1 cellular context compared by ENCODE assay signal in genomic region chr7:131108212-131108980, GRCh38.
TF ChIP-seq lines count a peak whose summit lies in the region.

No MANE protein-coding gene starts in this region.

TF ChIP-seq in H1, 55 proteins besides CTCF, POLR2A, EP300 and RAD21 (continued from another document):
- TF ChIP-seq, protein P1, sequence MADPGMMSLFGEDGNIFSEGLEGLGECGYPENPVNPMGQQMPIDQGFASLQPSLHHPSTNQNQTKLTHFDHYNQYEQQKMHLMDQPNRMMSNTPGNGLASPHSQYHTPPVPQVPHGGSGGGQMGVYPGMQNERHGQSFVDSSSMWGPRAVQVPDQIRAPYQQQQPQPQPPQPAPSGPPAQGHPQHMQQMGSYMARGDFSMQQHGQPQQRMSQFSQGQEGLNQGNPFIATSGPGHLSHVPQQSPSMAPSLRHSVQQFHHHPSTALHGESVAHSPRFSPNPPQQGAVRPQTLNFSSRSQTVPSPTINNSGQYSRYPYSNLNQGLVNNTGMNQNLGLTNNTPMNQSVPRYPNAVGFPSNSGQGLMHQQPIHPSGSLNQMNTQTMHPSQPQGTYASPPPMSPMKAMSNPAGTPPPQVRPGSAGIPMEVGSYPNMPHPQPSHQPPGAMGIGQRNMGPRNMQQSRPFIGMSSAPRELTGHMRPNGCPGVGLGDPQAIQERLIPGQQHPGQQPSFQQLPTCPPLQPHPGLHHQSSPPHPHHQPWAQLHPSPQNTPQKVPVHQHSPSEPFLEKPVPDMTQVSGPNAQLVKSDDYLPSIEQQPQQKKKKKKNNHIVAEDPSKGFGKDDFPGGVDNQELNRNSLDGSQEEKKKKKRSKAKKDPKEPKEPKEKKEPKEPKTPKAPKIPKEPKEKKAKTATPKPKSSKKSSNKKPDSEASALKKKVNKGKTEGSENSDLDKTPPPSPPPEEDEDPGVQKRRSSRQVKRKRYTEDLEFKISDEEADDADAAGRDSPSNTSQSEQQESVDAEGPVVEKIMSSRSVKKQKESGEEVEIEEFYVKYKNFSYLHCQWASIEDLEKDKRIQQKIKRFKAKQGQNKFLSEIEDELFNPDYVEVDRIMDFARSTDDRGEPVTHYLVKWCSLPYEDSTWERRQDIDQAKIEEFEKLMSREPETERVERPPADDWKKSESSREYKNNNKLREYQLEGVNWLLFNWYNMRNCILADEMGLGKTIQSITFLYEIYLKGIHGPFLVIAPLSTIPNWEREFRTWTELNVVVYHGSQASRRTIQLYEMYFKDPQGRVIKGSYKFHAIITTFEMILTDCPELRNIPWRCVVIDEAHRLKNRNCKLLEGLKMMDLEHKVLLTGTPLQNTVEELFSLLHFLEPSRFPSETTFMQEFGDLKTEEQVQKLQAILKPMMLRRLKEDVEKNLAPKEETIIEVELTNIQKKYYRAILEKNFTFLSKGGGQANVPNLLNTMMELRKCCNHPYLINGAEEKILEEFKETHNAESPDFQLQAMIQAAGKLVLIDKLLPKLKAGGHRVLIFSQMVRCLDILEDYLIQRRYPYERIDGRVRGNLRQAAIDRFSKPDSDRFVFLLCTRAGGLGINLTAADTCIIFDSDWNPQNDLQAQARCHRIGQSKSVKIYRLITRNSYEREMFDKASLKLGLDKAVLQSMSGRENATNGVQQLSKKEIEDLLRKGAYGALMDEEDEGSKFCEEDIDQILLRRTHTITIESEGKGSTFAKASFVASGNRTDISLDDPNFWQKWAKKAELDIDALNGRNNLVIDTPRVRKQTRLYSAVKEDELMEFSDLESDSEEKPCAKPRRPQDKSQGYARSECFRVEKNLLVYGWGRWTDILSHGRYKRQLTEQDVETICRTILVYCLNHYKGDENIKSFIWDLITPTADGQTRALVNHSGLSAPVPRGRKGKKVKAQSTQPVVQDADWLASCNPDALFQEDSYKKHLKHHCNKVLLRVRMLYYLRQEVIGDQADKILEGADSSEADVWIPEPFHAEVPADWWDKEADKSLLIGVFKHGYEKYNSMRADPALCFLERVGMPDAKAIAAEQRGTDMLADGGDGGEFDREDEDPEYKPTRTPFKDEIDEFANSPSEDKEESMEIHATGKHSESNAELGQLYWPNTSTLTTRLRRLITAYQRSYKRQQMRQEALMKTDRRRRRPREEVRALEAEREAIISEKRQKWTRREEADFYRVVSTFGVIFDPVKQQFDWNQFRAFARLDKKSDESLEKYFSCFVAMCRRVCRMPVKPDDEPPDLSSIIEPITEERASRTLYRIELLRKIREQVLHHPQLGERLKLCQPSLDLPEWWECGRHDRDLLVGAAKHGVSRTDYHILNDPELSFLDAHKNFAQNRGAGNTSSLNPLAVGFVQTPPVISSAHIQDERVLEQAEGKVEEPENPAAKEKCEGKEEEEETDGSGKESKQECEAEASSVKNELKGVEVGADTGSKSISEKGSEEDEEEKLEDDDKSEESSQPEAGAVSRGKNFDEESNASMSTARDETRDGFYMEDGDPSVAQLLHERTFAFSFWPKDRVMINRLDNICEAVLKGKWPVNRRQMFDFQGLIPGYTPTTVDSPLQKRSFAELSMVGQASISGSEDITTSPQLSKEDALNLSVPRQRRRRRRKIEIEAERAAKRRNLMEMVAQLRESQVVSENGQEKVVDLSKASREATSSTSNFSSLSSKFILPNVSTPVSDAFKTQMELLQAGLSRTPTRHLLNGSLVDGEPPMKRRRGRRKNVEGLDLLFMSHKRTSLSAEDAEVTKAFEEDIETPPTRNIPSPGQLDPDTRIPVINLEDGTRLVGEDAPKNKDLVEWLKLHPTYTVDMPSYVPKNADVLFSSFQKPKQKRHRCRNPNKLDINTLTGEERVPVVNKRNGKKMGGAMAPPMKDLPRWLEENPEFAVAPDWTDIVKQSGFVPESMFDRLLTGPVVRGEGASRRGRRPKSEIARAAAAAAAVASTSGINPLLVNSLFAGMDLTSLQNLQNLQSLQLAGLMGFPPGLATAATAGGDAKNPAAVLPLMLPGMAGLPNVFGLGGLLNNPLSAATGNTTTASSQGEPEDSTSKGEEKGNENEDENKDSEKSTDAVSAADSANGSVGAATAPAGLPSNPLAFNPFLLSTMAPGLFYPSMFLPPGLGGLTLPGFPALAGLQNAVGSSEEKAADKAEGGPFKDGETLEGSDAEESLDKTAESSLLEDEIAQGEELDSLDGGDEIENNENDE (IDR thresholded peaks at IDR 0.05; ENCODE audit: insufficient replicate concordance, low read length): no peak
- TF ChIP-seq, protein P2, sequence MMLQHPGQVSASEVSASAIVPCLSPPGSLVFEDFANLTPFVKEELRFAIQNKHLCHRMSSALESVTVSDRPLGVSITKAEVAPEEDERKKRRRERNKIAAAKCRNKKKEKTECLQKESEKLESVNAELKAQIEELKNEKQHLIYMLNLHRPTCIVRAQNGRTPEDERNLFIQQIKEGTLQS (IDR thresholded peaks at IDR 0.05; ENCODE audit: insufficient read depth, low read depth, low read length): no peak
- no peak for TF ChIP-seq EZH2 (IDR thresholded peaks at IDR 0.05; ENCODE audit: low read depth, low read length, severe bottlenecking)
- TF ChIP-seq ASH2L (IDR thresholded peaks at IDR 0.05; ENCODE audit: low read length): peak; percentile 11
- TF ChIP-seq GTF2F1 (IDR thresholded peaks at IDR 0.05; ENCODE audit: borderline replicate concordance, low read depth, low read length): no peak
- TF ChIP-seq SP4 (IDR thresholded peaks at IDR 0.05; ENCODE audit: low read length): no peak
- no peak for TF ChIP-seq TAF7 (optimal IDR thresholded peaks at IDR 0.05; ENCODE audit: borderline replicate concordance, low read depth, low read length)
- no peak for TF ChIP-seq KDM4A (IDR thresholded peaks at IDR 0.05; ENCODE audit: low read depth, low read length, severe bottlenecking)
- TF ChIP-seq, protein P3, sequence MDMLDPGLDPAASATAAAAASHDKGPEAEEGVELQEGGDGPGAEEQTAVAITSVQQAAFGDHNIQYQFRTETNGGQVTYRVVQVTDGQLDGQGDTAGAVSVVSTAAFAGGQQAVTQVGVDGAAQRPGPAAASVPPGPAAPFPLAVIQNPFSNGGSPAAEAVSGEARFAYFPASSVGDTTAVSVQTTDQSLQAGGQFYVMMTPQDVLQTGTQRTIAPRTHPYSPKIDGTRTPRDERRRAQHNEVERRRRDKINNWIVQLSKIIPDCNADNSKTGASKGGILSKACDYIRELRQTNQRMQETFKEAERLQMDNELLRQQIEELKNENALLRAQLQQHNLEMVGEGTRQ (IDR thresholded peaks at IDR 0.05; ENCODE audit: low read length): no peak
